ENCODE assay signal across 1 cellular context in the genomic region with DNA sequence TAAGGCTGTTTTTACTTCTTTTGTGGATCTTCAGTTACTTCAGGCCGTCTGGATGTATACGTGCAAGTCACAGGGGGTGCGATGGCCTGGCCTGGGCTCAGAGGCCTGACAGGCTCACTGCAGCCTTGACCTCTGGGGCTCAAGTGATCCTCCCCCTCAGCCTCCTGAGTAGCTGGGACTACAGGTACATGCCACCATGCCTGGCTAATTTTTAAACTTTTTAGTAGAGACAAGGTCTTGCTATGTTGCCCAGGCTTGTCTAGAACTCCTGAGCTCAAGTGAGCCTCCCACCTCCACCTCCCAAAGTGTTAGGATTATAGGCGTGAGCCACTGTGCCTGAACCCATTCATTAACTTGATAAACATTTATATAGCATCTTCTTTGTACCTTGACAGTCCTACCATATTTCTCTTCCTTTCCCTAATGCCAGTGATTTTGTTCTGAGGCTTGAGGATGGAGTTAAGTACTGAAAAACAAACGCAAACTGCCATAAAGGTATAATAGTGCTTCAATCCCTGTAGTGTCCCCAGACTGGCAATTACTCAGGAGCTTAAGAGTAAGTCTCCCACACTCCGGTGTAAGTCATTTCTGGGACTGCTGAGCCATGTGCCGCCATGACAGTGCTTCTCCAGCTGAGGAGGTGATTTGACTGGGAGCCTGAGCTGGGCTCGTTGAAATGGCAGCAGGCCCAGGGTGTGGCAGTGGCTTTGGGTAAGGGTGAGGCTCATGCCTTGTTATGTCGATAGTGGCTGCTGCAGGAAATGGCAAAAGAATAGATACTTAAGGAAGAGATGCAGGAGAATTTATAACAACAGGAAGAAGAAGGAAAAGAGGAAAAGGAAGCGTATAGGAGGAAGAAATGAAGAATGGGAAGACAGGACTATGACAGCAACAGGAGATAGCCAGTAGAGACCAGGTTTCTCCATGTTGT.
TF ChIP-seq lines count a peak whose summit lies in the region.

No MANE protein-coding gene starts in this region.

TF ChIP-seq in HepG2, 621 proteins besides CTCF, POLR2A, EP300 and RAD21 (continued from another document and continues in another):
- TF ChIP-seq, protein P1, sequence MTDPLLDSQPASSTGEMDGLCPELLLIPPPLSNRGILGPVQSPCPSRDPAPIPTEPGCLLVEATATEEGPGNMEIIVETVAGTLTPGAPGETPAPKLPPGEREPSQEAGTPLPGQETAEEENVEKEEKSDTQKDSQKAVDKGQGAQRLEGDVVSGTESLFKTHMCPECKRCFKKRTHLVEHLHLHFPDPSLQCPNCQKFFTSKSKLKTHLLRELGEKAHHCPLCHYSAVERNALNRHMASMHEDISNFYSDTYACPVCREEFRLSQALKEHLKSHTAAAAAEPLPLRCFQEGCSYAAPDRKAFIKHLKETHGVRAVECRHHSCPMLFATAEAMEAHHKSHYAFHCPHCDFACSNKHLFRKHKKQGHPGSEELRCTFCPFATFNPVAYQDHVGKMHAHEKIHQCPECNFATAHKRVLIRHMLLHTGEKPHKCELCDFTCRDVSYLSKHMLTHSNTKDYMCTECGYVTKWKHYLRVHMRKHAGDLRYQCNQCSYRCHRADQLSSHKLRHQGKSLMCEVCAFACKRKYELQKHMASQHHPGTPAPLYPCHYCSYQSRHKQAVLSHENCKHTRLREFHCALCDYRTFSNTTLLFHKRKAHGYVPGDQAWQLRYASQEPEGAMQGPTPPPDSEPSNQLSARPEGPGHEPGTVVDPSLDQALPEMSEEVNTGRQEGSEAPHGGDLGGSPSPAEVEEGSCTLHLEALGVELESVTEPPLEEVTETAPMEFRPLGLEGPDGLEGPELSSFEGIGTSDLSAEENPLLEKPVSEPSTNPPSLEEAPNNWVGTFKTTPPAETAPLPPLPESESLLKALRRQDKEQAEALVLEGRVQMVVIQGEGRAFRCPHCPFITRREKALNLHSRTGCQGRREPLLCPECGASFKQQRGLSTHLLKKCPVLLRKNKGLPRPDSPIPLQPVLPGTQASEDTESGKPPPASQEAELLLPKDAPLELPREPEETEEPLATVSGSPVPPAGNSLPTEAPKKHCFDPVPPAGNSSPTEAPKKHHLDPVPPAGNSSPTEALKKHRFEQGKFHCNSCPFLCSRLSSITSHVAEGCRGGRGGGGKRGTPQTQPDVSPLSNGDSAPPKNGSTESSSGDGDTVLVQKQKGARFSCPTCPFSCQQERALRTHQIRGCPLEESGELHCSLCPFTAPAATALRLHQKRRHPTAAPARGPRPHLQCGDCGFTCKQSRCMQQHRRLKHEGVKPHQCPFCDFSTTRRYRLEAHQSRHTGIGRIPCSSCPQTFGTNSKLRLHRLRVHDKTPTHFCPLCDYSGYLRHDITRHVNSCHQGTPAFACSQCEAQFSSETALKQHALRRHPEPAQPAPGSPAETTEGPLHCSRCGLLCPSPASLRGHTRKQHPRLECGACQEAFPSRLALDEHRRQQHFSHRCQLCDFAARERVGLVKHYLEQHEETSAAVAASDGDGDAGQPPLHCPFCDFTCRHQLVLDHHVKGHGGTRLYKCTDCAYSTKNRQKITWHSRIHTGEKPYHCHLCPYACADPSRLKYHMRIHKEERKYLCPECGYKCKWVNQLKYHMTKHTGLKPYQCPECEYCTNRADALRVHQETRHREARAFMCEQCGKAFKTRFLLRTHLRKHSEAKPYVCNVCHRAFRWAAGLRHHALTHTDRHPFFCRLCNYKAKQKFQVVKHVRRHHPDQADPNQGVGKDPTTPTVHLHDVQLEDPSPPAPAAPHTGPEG (CRISPR knock-in tag; IDR thresholded peaks at IDR 0.05) = no peak
- TF ChIP-seq ZFP36 (IDR thresholded peaks at IDR 0.05; ENCODE audit: borderline replicate concordance, low read depth, low read length, partially characterized antibody) (no peak), ZSCAN12 (CRISPR knock-in tag; IDR thresholded peaks at IDR 0.05) (no peak), ZNF556 (CRISPR knock-in tag; IDR thresholded peaks at IDR 0.05; ENCODE audit: borderline replicate concordance) (no peak), ZNF572 (CRISPR knock-in tag; IDR thresholded peaks at IDR 0.05) (0 out of 2 replicates have a peak, but pooled peaks have one; percentile 19), CBX5 (CRISPR knock-in tag; IDR thresholded peaks at IDR 0.05; ENCODE audit: borderline replicate concordance) (no peak), CHD4 (IDR thresholded peaks at IDR 0.05; ENCODE audit: borderline replicate concordance, low read length) (no peak), KMT2B (CRISPR knock-in tag; IDR thresholded peaks at IDR 0.05) (no peak), ZNF768 (CRISPR knock-in tag; IDR thresholded peaks at IDR 0.05) (no peak; the same call in 1 of the 2 replicates), SALL1 (CRISPR knock-in tag; IDR thresholded peaks at IDR 0.05) (peak; percentile 71; the same call in 1 of the 2 replicates), SP5 (CRISPR knock-in tag; IDR thresholded peaks at IDR 0.05; ENCODE audit: borderline replicate concordance, low read depth) (peak; percentile 85), ZNF883 (CRISPR knock-in tag; IDR thresholded peaks at IDR 0.05; ENCODE audit: not compliant biosample characterization) (no peak), ZNF773 (CRISPR knock-in tag; IDR thresholded peaks at IDR 0.05; ENCODE audit: borderline replicate concordance) (no peak), ZFY (CRISPR knock-in tag; IDR thresholded peaks at IDR 0.05) (peak; percentile 67), SKI (IDR thresholded peaks at IDR 0.05; ENCODE audit: partially characterized antibody) (no peak), DPF2 (CRISPR knock-in tag; IDR thresholded peaks at IDR 0.05; ENCODE audit: borderline replicate concordance, low read depth) (no peak), PHF8 (CRISPR knock-in tag; IDR thresholded peaks at IDR 0.05) (no peak), ZFAT (CRISPR knock-in tag; conservative IDR thresholded peaks at IDR 0.05) (no peak), ATRX (CRISPR knock-in tag; IDR thresholded peaks at IDR 0.05; ENCODE audit: borderline replicate concordance) (no peak), CAMTA2 (CRISPR knock-in tag; IDR thresholded peaks at IDR 0.05; ENCODE audit: borderline replicate concordance) (no peak), RFXAP (CRISPR knock-in tag; IDR thresholded peaks at IDR 0.05; ENCODE audit: borderline replicate concordance) (no peak), GLI4 (CRISPR knock-in tag; IDR thresholded peaks at IDR 0.05; ENCODE audit: borderline replicate concordance) (no peak), BRD4 (CRISPR knock-in tag; IDR thresholded peaks at IDR 0.05) (peak; percentile 71), ZNF788 (CRISPR knock-in tag; IDR thresholded peaks at IDR 0.05; ENCODE audit: borderline replicate concordance) (peak; percentile 61; the same call in 1 of the 2 replicates)
- TF ChIP-seq, protein P2, sequence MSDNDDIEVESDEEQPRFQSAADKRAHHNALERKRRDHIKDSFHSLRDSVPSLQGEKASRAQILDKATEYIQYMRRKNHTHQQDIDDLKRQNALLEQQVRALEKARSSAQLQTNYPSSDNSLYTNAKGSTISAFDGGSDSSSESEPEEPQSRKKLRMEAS (IDR thresholded peaks at IDR 0.05) = no peak
- TF ChIP-seq, protein P3, sequence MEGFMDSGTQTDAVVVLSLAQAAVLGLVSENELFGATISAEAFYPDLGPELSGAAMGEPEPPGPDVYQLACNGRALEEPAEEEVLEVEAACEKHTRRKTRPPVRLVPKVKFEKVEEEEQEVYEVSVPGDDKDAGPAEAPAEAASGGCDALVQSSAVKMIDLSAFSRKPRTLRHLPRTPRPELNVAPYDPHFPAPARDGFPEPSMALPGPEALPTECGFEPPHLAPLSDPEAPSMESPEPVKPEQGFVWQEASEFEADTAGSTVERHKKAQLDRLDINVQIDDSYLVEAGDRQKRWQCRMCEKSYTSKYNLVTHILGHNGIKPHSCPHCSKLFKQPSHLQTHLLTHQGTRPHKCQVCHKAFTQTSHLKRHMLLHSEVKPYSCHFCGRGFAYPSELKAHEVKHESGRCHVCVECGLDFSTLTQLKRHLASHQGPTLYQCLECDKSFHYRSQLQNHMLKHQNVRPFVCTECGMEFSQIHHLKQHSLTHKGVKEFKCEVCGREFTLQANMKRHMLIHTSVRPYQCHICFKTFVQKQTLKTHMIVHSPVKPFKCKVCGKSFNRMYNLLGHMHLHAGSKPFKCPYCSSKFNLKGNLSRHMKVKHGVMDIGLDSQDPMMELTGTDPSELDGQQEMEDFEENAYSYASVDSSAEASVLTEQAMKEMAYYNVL (CRISPR knock-in tag; IDR thresholded peaks at IDR 0.05; ENCODE audit: borderline replicate concordance) = no peak; the same call in 1 of the 2 replicates
- TF ChIP-seq, protein P4, sequence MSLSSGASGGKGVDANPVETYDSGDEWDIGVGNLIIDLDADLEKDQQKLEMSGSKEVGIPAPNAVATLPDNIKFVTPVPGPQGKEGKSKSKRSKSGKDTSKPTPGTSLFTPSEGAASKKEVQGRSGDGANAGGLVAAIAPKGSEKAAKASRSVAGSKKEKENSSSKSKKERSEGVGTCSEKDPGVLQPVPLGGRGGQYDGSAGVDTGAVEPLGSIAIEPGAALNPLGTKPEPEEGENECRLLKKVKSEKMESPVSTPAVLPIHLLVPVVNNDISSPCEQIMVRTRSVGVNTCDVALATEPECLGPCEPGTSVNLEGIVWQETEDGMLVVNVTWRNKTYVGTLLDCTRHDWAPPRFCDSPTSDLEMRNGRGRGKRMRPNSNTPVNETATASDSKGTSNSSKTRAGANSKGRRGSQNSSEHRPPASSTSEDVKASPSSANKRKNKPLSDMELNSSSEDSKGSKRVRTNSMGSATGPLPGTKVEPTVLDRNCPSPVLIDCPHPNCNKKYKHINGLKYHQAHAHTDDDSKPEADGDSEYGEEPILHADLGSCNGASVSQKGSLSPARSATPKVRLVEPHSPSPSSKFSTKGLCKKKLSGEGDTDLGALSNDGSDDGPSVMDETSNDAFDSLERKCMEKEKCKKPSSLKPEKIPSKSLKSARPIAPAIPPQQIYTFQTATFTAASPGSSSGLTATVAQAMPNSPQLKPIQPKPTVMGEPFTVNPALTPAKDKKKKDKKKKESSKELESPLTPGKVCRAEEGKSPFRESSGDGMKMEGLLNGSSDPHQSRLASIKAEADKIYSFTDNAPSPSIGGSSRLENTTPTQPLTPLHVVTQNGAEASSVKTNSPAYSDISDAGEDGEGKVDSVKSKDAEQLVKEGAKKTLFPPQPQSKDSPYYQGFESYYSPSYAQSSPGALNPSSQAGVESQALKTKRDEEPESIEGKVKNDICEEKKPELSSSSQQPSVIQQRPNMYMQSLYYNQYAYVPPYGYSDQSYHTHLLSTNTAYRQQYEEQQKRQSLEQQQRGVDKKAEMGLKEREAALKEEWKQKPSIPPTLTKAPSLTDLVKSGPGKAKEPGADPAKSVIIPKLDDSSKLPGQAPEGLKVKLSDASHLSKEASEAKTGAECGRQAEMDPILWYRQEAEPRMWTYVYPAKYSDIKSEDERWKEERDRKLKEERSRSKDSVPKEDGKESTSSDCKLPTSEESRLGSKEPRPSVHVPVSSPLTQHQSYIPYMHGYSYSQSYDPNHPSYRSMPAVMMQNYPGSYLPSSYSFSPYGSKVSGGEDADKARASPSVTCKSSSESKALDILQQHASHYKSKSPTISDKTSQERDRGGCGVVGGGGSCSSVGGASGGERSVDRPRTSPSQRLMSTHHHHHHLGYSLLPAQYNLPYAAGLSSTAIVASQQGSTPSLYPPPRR (CRISPR knock-in tag; IDR thresholded peaks at IDR 0.05; ENCODE audit: borderline replicate concordance) = peak; percentile 45; the same call in 1 of the 2 replicates
- TF ChIP-seq, protein P5, sequence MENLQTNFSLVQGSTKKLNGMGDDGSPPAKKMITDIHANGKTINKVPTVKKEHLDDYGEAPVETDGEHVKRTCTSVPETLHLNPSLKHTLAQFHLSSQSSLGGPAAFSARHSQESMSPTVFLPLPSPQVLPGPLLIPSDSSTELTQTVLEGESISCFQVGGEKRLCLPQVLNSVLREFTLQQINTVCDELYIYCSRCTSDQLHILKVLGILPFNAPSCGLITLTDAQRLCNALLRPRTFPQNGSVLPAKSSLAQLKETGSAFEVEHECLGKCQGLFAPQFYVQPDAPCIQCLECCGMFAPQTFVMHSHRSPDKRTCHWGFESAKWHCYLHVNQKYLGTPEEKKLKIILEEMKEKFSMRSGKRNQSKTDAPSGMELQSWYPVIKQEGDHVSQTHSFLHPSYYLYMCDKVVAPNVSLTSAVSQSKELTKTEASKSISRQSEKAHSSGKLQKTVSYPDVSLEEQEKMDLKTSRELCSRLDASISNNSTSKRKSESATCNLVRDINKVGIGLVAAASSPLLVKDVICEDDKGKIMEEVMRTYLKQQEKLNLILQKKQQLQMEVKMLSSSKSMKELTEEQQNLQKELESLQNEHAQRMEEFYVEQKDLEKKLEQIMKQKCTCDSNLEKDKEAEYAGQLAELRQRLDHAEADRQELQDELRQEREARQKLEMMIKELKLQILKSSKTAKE (CRISPR knock-in tag; IDR thresholded peaks at IDR 0.05; ENCODE audit: borderline replicate concordance) = 0 out of 2 replicates have a peak, but pooled peaks have one; percentile 30
- TF ChIP-seq, protein P6, sequence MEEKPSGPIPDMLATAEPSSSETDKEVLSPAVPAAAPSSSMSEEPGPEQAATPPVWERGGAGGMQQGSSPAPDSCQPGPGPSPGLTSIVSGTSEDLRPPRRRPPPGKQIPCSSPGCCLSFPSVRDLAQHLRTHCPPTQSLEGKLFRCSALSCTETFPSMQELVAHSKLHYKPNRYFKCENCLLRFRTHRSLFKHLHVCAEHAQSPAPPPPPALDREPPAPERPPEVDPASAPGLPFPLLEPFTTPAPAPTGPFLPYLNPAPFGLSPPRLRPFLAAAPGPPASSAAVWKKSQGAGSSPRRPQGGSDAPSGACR (CRISPR knock-in tag; IDR thresholded peaks at IDR 0.05) = peak; percentile 15
- TF ChIP-seq, protein P7, sequence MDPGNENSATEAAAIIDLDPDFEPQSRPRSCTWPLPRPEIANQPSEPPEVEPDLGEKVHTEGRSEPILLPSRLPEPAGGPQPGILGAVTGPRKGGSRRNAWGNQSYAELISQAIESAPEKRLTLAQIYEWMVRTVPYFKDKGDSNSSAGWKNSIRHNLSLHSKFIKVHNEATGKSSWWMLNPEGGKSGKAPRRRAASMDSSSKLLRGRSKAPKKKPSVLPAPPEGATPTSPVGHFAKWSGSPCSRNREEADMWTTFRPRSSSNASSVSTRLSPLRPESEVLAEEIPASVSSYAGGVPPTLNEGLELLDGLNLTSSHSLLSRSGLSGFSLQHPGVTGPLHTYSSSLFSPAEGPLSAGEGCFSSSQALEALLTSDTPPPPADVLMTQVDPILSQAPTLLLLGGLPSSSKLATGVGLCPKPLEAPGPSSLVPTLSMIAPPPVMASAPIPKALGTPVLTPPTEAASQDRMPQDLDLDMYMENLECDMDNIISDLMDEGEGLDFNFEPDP (CRISPR knock-in tag; conservative IDR thresholded peaks at IDR 0.05) = no peak
- TF ChIP-seq, protein P8, sequence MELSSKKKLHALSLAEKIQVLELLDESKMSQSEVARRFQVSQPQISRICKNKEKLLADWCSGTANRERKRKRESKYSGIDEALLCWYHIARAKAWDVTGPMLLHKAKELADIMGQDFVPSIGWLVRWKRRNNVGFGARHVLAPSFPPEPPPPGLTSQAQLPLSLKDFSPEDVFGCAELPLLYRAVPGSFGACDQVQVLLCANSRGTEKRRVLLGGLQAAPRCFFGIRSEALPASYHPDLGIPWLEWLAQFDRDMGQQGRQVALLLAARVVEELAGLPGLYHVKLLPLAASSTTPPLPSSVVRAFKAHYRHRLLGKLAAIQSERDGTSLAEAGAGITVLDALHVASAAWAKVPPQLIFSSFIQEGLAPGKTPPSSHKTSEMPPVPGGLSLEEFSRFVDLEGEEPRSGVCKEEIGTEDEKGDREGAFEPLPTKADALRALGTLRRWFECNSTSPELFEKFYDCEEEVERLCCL (CRISPR knock-in tag; IDR thresholded peaks at IDR 0.05; ENCODE audit: borderline replicate concordance) = no peak
- TF ChIP-seq, protein P9, sequence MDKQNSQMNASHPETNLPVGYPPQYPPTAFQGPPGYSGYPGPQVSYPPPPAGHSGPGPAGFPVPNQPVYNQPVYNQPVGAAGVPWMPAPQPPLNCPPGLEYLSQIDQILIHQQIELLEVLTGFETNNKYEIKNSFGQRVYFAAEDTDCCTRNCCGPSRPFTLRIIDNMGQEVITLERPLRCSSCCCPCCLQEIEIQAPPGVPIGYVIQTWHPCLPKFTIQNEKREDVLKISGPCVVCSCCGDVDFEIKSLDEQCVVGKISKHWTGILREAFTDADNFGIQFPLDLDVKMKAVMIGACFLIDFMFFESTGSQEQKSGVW (CRISPR knock-in tag; IDR thresholded peaks at IDR 0.05; ENCODE audit: borderline replicate concordance) = no peak
